In the genomic region with DNA sequence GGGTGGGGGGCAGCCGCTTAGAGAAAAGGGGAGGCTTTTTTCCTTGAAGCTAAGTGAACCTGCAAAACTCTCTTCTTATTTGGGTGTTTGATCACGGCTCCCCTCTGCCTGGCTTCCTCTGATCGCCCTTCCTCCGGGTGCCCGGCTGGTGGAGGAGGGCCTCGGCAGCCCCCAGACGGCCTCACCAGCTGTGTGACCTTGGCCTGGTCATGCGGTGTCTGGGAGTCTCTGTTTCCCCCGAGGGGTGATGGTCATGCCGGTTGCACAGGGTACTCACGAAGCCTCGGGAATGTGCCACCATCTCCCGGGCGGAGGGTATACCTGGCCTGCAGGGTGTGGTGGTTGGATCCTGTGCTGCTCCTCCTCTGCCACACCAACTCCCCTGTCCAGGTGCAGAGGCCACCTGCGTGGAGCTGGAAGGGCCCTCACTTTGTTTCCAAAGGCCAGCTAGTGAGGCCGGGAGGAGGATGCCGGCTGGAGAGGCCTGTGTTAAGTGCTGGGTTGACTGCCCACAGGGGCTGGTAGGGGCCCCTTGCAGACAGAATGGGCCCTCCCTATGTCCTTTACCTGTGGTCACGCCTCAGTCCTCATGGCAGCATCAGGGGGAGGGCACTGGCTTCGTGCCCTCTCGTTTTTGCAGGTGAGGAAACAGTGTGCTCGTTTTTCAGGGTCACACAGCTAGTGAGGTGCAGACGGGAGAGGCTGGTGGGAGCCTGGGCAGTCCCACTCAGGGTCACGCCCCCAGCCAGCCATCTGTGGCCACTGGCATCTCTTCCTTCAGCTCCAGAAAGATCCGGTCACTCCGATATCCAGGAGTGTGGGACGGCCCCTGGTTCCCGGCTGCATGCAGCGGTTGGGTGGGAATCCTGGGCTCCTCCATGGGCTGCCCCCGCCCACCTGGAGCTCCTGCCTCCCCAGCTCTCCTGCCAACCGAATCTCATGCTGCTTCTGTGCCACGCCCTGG, we compare ENCODE assay signal across 17 cellular contexts.
DNase-seq lines count a peak whose midpoint lies in the region; ATAC-seq lines count a peak whose summit lies in the region.
"Had no signal": no experiment of that assay in that cellular context is flagged by ENCODE, and none has a peak within 500 bp of the region (broad histone marks: within the 10 kb centered on the region; RNA-seq: fewer than 3 reads in every experiment).

No MANE protein-coding gene starts in this region.

- ATAC-seq in right cardiac atrium (no peak), Right ventricle myocardium inferior (no peak), HG02610 (IDR thresholded peaks at IDR 0.05; ENCODE audit: unreplicated experiment) (no peak), GM21360 (IDR thresholded peaks at IDR 0.05; ENCODE audit: unreplicated experiment) (no peak)
- ATAC-seq in naive thymus-derived CD8-positive, alpha-beta T cell: no peak
- ATAC-seq: activated CD8-positive, alpha-beta T cell treated with anti-CD3 and anti-CD28 coated beads, Interleukin-2, amount 10 ng/mL, durations not matched to agents 7 days and 5 days; activated naive CD8-positive, alpha-beta T cell treated with anti-CD3 and anti-CD28 coated beads, Interleukin-2, amount 50 U/mL, for 24 hours; esophagus mucosa had no signal

- peak overlapping the region; percentile 88 for H3K27ac ChIP-seq in right cardiac atrium (ENCODE audit: low read length)

- H3K36me3 Mint-ChIP-seq in naive thymus-derived CD8-positive, alpha-beta T cell: no peaks in the 10 kb centered on the region

- peaks cover 2 to 18% (median 10%) of the 10 kb centered on the region in 5 donors for H3K27me3 Mint-ChIP-seq in naive thymus-derived CD8-positive, alpha-beta T cell

- H3K27ac Mint-ChIP-seq in naive thymus-derived CD8-positive, alpha-beta T cell: peak overlapping the region in 2 of 10 donors; percentile 19 to 43
- H3K27ac Mint-ChIP-seq: activated CD8-positive, alpha-beta T cell treated with anti-CD3 and anti-CD28 coated beads, Interleukin-2, amount 10 ng/mL, durations not matched to agents 7 days and 5 days; activated naive CD8-positive, alpha-beta T cell treated with anti-CD3 and anti-CD28 coated beads, Interleukin-2, amount 50 U/mL, for 24 hours; stimulated activated naive CD8-positive, alpha-beta T cell treated with anti-CD3 and anti-CD28 coated beads, Interleukin-15, Interleukin-2, amounts not matched to agents 100 ng/mL and 50 ng/mL, for 24 hours; T-helper 1 cell treated with Interleukin-12 subunit alpha and Interleukin-12 subunit beta and Interleukin-4 antibody, amounts not matched to agents 30 μg/mL and 1 μg/mL, for 36 hours had no signal

- no peaks in the 10 kb centered on the region for H3K9me3 ChIP-seq in right cardiac atrium (ENCODE audit: control insufficient read depth, low read length)
- H3K9me3 ChIP-seq: uterus had no signal

- no peaks in the 10 kb centered on the region for H3K9me3 Mint-ChIP-seq in naive thymus-derived CD8-positive, alpha-beta T cell
- H3K9me3 Mint-ChIP-seq: activated naive CD8-positive, alpha-beta T cell treated with anti-CD3 and anti-CD28 coated beads, Interleukin-2, amount 50 U/mL, for 24 hours; stimulated activated naive CD8-positive, alpha-beta T cell treated with anti-CD3 and anti-CD28 coated beads, Interleukin-15, Interleukin-2, amounts not matched to agents 100 ng/mL and 50 ng/mL, for 24 hours; T-helper 1 cell treated with Interleukin-12 subunit alpha and Interleukin-12 subunit beta and Interleukin-4 antibody, amounts not matched to agents 30 μg/mL and 1 μg/mL, for 36 hours had no signal

- H3K4me3 ChIP-seq in right cardiac atrium (ENCODE audit: low read length): no peak overlapping the region
- H3K4me3 ChIP-seq: uterus had no signal

- DNase-seq in right cardiac atrium: no peak
- no peak for DNase-seq in Right ventricle myocardium inferior (ENCODE audit: missing footprints)
- peak; percentile 57 for DNase-seq in NCI-H510A treated with DMSO at 0.1 percent for 48 hours (lab: John Stamatoyannopoulos, UW)
- DNase-seq in naive thymus-derived CD8-positive, alpha-beta T cell: no peak
- no peak for DNase-seq in NCI-H2081 treated with DMSO at 0.1 percent for 48 hours (lab: John Stamatoyannopoulos, UW)
- DNase-seq in activated CD8-positive, alpha-beta memory T cell treated with anti-CD3 and anti-CD28 coated beads, Interleukin-2, amount 50 U/mL, for 4 hours: no peak
- DNase-seq: activated CD8-positive, alpha-beta T cell treated with anti-CD3 and anti-CD28 coated beads, Interleukin-2, amount 10 ng/mL, durations not matched to agents 7 days and 5 days; activated naive CD8-positive, alpha-beta T cell treated with anti-CD3 and anti-CD28 coated beads, Interleukin-2, amount 50 U/mL, for 24 hours; Calu3; GF-D8; mesendoderm; uterus had no signal

- H3K4me1 Mint-ChIP-seq in naive thymus-derived CD8-positive, alpha-beta T cell: peaks cover 7 to 21% (median 12%) of the 10 kb centered on the region in 4 donors

- POLR2A ChIA-PET in naive thymus-derived CD8-positive, alpha-beta T cell (lab: Charles Lee): interaction anchor here (0.5 to 9.6 kb wide), 5 partner anchors 11 to 134 kb away, joined by 3 to 74 read pairs (median 3); no protein-coding TSS in a partner anchor

- intact Hi-C loops in right cardiac atrium (cut with DNase I): loop anchor here in 1 of 4 donors (5.0 kb wide), 1 partner anchor 72 kb away; no protein-coding TSS in a partner anchor
- intact Hi-C loops in Right ventricle myocardium inferior (cut with DNase I): loop anchor here (5.0 kb wide), 2 partner anchors 88 to 148 kb away; a partner anchor contains a TSS

- H3K27me3 ChIP-seq in right cardiac atrium (ENCODE audit: control insufficient read depth, insufficient read depth): no peaks in the 10 kb centered on the region
- H3K27me3 ChIP-seq: uterus had no signal

- 82% methylated on average over 31 of the region's 31 CpGs for WGBS in right cardiac atrium

- peak overlapping the region in 7 of 10 donors; percentile 19 to 75 (median 24) for H3K4me3 Mint-ChIP-seq in naive thymus-derived CD8-positive, alpha-beta T cell
- H3K4me3 Mint-ChIP-seq: activated CD8-positive, alpha-beta T cell treated with anti-CD3 and anti-CD28 coated beads, Interleukin-2, amount 10 ng/mL, durations not matched to agents 7 days and 5 days; activated naive CD8-positive, alpha-beta T cell treated with anti-CD3 and anti-CD28 coated beads, Interleukin-2, amount 50 U/mL, for 24 hours; stimulated activated naive CD8-positive, alpha-beta T cell treated with anti-CD3 and anti-CD28 coated beads, Interleukin-15, Interleukin-2, amounts not matched to agents 100 ng/mL and 50 ng/mL, for 24 hours; T-helper 1 cell treated with Interleukin-12 subunit alpha and Interleukin-12 subunit beta and Interleukin-4 antibody, amounts not matched to agents 30 μg/mL and 1 μg/mL, for 36 hours had no signal

- peaks cover 32% of the 10 kb centered on the region for H3K4me1 ChIP-seq in right cardiac atrium (ENCODE audit: control insufficient read depth, insufficient read depth, low read length)
